1 cellular context compared by ENCODE assay signal in the genomic region with DNA sequence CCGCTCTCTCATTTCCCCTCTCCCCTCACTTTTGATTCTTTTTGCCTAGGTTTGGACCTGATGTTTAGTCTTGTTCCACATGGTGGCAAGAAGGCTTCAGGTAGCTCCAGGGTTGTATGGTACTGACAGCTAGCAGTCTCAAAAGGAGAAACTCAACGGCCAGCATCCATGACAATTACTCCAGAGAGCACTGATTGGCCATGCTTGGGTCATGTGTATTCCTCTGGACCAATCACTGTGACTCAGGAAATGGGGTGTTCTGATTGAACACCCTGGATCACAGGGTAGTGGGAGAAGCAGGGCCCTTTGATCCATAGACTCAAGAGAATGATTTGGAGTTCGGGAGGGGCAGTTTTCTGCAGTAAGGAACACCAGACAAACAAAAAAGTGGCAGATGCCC.
TF ChIP-seq lines count a peak whose summit lies in the region.

No MANE protein-coding gene starts in this region.

TF ChIP-seq in K562, 482 proteins besides CTCF, POLR2A, EP300 and RAD21:
- TF ChIP-seq LCOR (CRISPR knock-in tag; IDR thresholded peaks at IDR 0.05) = no peak
- TF ChIP-seq NFYB (IDR thresholded peaks at IDR 0.05; ENCODE audit: extremely low read depth, insufficient read length) = peak; percentile 71
- peak; percentile 43 for TF ChIP-seq USF2 (CRISPR knock-in tag; IDR thresholded peaks at IDR 0.05)
